Comparison of ENCODE assay signal across 8 cellular contexts in genomic region chr13:50386527-50387123, GRCh38.
DNase-seq lines count a peak whose midpoint lies in the region; TF ChIP-seq lines count a peak whose summit lies in the region.

No MANE protein-coding gene starts in this region.

- H3K36me3 ChIP-seq in KMS-11 (ENCODE audit: insufficient read depth) (no peaks in the 10 kb centered on the region), iPS-18a (ENCODE audit: control insufficient read depth, low read depth, low read length) (no peaks in the 10 kb centered on the region), smooth muscle cell (ENCODE audit: low read depth) (no peaks in the 10 kb centered on the region)
- no peaks in the 10 kb centered on the region for H3K36me3 ChIP-seq in effector memory CD4-positive, alpha-beta T cell (ENCODE audit: control insufficient read depth, insufficient read depth, low read length)

- H3K27me3 ChIP-seq in KMS-11 (ENCODE audit: insufficient read depth, low read depth) (no peaks in the 10 kb centered on the region), iPS-18a (ENCODE audit: control insufficient read depth, insufficient read depth, low read length) (no peaks in the 10 kb centered on the region), smooth muscle cell (ENCODE audit: low read depth) (no peaks in the 10 kb centered on the region)
- H3K27me3 ChIP-seq in effector memory CD4-positive, alpha-beta T cell (replicated peaks; ENCODE audit: control insufficient read depth, insufficient read depth, low read length, poor library complexity, severe bottlenecking), result no peaks in the 10 kb centered on the region

- POLR2A ChIA-PET in RWPE1 (lab: Yijun Ruan, JAX; ENCODE audit: low non-redundant PET), result no interaction called here

- H3K4me2 ChIP-seq in KMS-11 (peak overlapping the region; percentile 86), smooth muscle cell (peak overlapping the region; percentile 59)

- H3F3A ChIP-seq in smooth muscle cell (ENCODE audit: low read depth), result peaks cover 7% of the 10 kb centered on the region

- DNase-seq in smooth muscle cell (lab: John Stamatoyannopoulos, UW; ENCODE audit: unreplicated experiment) (no peak), RWPE1 (ENCODE audit: low spot score) (no peak), cerebellum (ENCODE audit: low spot score) (no peak), activated gamma-delta T cell treated with Interleukin-2 at 50 U/mL for 16 hours (no peak)
- DNase-seq in effector memory CD4-positive, alpha-beta T cell, result no peak

- no peak overlapping the region for H3K4me3 ChIP-seq in KMS-11 (IDR thresholded peaks at IDR 0.05; ENCODE audit: insufficient read depth, low read depth, low read length)
- no peak overlapping the region for H3K4me3 ChIP-seq in iPS-18a (ENCODE audit: low read length)
- H3K4me3 ChIP-seq in smooth muscle cell, result peak overlapping the region; percentile 23
- H3K4me3 ChIP-seq in effector memory CD4-positive, alpha-beta T cell (ENCODE audit: insufficient read depth, low read depth, low read length, poor library complexity, severe bottlenecking), result no peak overlapping the region

- H3K27ac ChIP-seq in KMS-11 (no peak overlapping the region), angular gyrus (ENCODE audit: low read depth, low read length) (peak overlapping the region; percentile 64), iPS-18a (ENCODE audit: low read length) (peak overlapping the region; percentile 9), smooth muscle cell (ENCODE audit: low read depth) (peak overlapping the region; percentile 59), RWPE1 (no peak overlapping the region)
- H3K27ac ChIP-seq in effector memory CD4-positive, alpha-beta T cell (ENCODE audit: insufficient read depth, low read length, poor library complexity, severe bottlenecking), result no peak overlapping the region

- WGBS in smooth muscle cell (ENCODE audit: low lambda C conversion rate), result 20% methylated on average over 10 of the region's 10 CpGs

- H3K79me2 ChIP-seq in KMS-11 (ENCODE audit: insufficient read depth, low read depth) (no peaks in the 10 kb centered on the region), smooth muscle cell (ENCODE audit: low read depth) (no peaks in the 10 kb centered on the region)

- no peak overlapping the region; the same call in 1 of the 2 replicates for H3K9ac ChIP-seq in KMS-11
- H3K9ac ChIP-seq in iPS-18a (ENCODE audit: low read length), result peak overlapping the region; percentile 34
- H3K9ac ChIP-seq in smooth muscle cell (ENCODE audit: low read depth), result no peak overlapping the region

- H3K4me1 ChIP-seq in KMS-11 (ENCODE audit: low read depth, poor library complexity, severe bottlenecking) (peaks cover 27% of the 10 kb centered on the region), iPS-18a (ENCODE audit: control insufficient read depth, low read depth, low read length) (peaks cover 35% of the 10 kb centered on the region), smooth muscle cell (ENCODE audit: low read depth) (peaks cover 26% of the 10 kb centered on the region)
- no peaks in the 10 kb centered on the region for H3K4me1 ChIP-seq in effector memory CD4-positive, alpha-beta T cell (ENCODE audit: control insufficient read depth, insufficient read depth, low read length, poor library complexity, severe bottlenecking)

- H4K20me1 ChIP-seq in KMS-11 (ENCODE audit: insufficient read depth) (no peaks in the 10 kb centered on the region), smooth muscle cell (ENCODE audit: low read depth) (no peaks in the 10 kb centered on the region)

- peaks cover 3% of the 10 kb centered on the region for H3K9me3 ChIP-seq in iPS-18a (ENCODE audit: control insufficient read depth, low read depth, low read length)
- H3K9me3 ChIP-seq in smooth muscle cell (replicated peaks; ENCODE audit: low read depth), result no peaks in the 10 kb centered on the region
- H3K9me3 ChIP-seq in effector memory CD4-positive, alpha-beta T cell (ENCODE audit: control insufficient read depth, low read length), result no peaks in the 10 kb centered on the region

- peak overlapping the region; percentile 68 for H2AFZ ChIP-seq in KMS-11 (ENCODE audit: low read depth)
- peak overlapping the region; percentile 65 for H2AFZ ChIP-seq in smooth muscle cell (ENCODE audit: low read depth)

- CTCF ChIA-PET in RWPE1 (lab: Yijun Ruan, JAX), result interaction anchor here (0.5 to 0.6 kb wide), 2 partner anchors 470 to 592 kb away, joined by 3 read pairs; no protein-coding TSS in a partner anchor

- TF ChIP-seq CTCF in KMS-11 (conservative IDR thresholded peaks at IDR 0.05; ENCODE audit: low read depth, low read length), result no peak
- no peak for TF ChIP-seq CTCF in smooth muscle cell (IDR thresholded peaks at IDR 0.05; ENCODE audit: borderline replicate concordance, insufficient read depth, poor library complexity, severe bottlenecking)
- no peak for TF ChIP-seq CTCF in RWPE1 (conservative IDR thresholded peaks at IDR 0.05; ENCODE audit: low read depth)

Comparison
In these comparisons a context has a peak if more than half of its experiments do, and no peak if none do; other contexts are left out.
1. H3K27ac ChIP-seq: peak in angular gyrus (single experiment), iPS-18a (single experiment) and smooth muscle cell (single experiment); none in KMS-11 (single experiment), effector memory CD4-positive, alpha-beta T cell (single experiment) and RWPE1 (single experiment).